In genomic region chr16:21242756-21243155, GRCh38 we compare ENCODE assay signal across 30 cellular contexts. TPM values are rescaled to one million over a fixed set of nuclear protein-coding genes. Genes with fewer than 3 reads are reported as not detected.
"Had no signal": no experiment of that assay in that cellular context is flagged by ENCODE, and none has a peak within 500 bp of the region (broad histone marks: within the 10 kb centered on the region; RNA-seq: fewer than 3 reads in every experiment).

No MANE protein-coding gene starts in this region.

- H3K9me3 ChIP-seq: stomach, suprapubic skin, testis, thoracic aorta, tibial artery, tibial nerve, transverse colon, upper lobe of left lung, upper lobe of right lung, uterus, vagina had no signal

- H3K4me1 Mint-ChIP-seq: stimulated activated effector memory CD8-positive, alpha-beta T cell treated with anti-CD3 and anti-CD28 coated beads, Interleukin-12 subunit alpha, Interleukin-12 subunit beta, amount 100 ng/mL, for 72 hours; stimulated activated memory B cell treated with anti-CD40 and anti-IgM and Interleukin-4, amounts not matched to agents 10 μg/mL and 1 μg/mL and 100 μg/mL, for 72 hours; stimulated activated naive B cell treated with anti-CD40 and anti-IgM and Interleukin-4, amounts not matched to agents 10 μg/mL and 1 μg/mL and 100 μg/mL, for 72 hours; stimulated activated naive CD8-positive, alpha-beta T cell treated with anti-CD3 and anti-CD28 coated beads, Interleukin-15, amount 100 ng/mL, for 72 hours had no signal

- H3K27me3 ChIP-seq: suprapubic skin, testis, tibial nerve, upper lobe of left lung, upper lobe of right lung, uterus, vagina had no signal

- H3K36me3 ChIP-seq: stomach, suprapubic skin, thoracic aorta, tibial artery, tibial nerve, transverse colon, upper lobe of left lung, upper lobe of right lung, uterus, vagina had no signal

- H3K4me1 ChIP-seq: stomach, suprapubic skin, upper lobe of right lung, uterus, vagina had no signal

- H3K9me3 Mint-ChIP-seq: stimulated activated effector memory CD8-positive, alpha-beta T cell treated with anti-CD3 and anti-CD28 coated beads, Interleukin-12 subunit alpha, Interleukin-12 subunit beta, amount 100 ng/mL, for 72 hours; stimulated activated memory B cell treated with anti-CD40 and anti-IgM and Interleukin-4, amounts not matched to agents 10 μg/mL and 1 μg/mL and 100 μg/mL, for 72 hours; stimulated activated naive B cell treated with anti-CD40 and anti-IgM and Interleukin-4, amounts not matched to agents 10 μg/mL and 1 μg/mL and 100 μg/mL, for 72 hours; stimulated activated naive CD8-positive, alpha-beta T cell treated with anti-CD3 and anti-CD28 coated beads, Interleukin-15, amount 100 ng/mL, for 72 hours; stimulated activated naive CD8-positive, alpha-beta T cell treated with anti-CD3 and anti-CD28 coated beads, Interleukin-15, Interleukin-2, amounts not matched to agents 100 ng/mL and 50 ng/mL, for 24 hours; type B pancreatic cell had no signal

- H3K27me3 Mint-ChIP-seq: stimulated activated memory B cell treated with anti-CD40 and anti-IgM and Interleukin-4, amounts not matched to agents 10 μg/mL and 1 μg/mL and 100 μg/mL, for 72 hours; type B pancreatic cell had no signal

- ATAC-seq: stimulated activated effector memory CD8-positive, alpha-beta T cell treated with anti-CD3 and anti-CD28 coated beads, Interleukin-12 subunit alpha, Interleukin-12 subunit beta, amount 100 ng/mL, for 72 hours; stimulated activated memory B cell treated with anti-CD40 and anti-IgM and Interleukin-4, amounts not matched to agents 10 μg/mL and 1 μg/mL and 100 μg/mL, for 72 hours; stimulated activated naive B cell treated with anti-CD40 and anti-IgM and Interleukin-4, amounts not matched to agents 10 μg/mL and 1 μg/mL and 100 μg/mL, for 72 hours; stimulated activated naive CD8-positive, alpha-beta T cell treated with anti-CD3 and anti-CD28 coated beads, Interleukin-15, amount 100 ng/mL, for 72 hours; stimulated activated naive CD8-positive, alpha-beta T cell treated with anti-CD3 and anti-CD28 coated beads, Interleukin-15, Interleukin-2, amounts not matched to agents 100 U/mL and 50 U/mL, for 24 hours; upper lobe of right lung had no signal

- H3K27ac ChIP-seq: stomach, suprapubic skin, testis, thoracic aorta, tibial artery, tibial nerve, transverse colon, upper lobe of left lung, upper lobe of right lung, uterus, vagina had no signal

- H3K4me3 Mint-ChIP-seq: stimulated activated effector memory CD8-positive, alpha-beta T cell treated with anti-CD3 and anti-CD28 coated beads, Interleukin-12 subunit alpha, Interleukin-12 subunit beta, amount 100 ng/mL, for 72 hours; stimulated activated memory B cell treated with anti-CD40 and anti-IgM and Interleukin-4, amounts not matched to agents 10 μg/mL and 1 μg/mL and 100 μg/mL, for 72 hours; stimulated activated naive B cell treated with anti-CD40 and anti-IgM and Interleukin-4, amounts not matched to agents 10 μg/mL and 1 μg/mL and 100 μg/mL, for 72 hours; stimulated activated naive CD8-positive, alpha-beta T cell treated with anti-CD3 and anti-CD28 coated beads, Interleukin-15, amount 100 ng/mL, for 72 hours; stimulated activated naive CD8-positive, alpha-beta T cell treated with anti-CD3 and anti-CD28 coated beads, Interleukin-15, Interleukin-2, amounts not matched to agents 100 ng/mL and 50 ng/mL, for 24 hours; type B pancreatic cell had no signal

- H3K4me3 ChIP-seq: stomach, suprapubic skin, testis, thoracic aorta, tibial artery, tibial nerve, transverse colon, upper lobe of left lung, upper lobe of right lung, uterus, vagina had no signal

- DNase-seq: stimulated activated CD4-positive, alpha-beta T cell treated with anti-CD3 and anti-CD28 coated beads, Interleukin-2, amount 100 ng/mL, for 24 hours; stimulated activated CD4-positive, alpha-beta T cell treated with anti-CD3 and anti-CD28 coated beads, Interleukin-2, amount 100 ng/mL, for 48 hours; stimulated activated CD4-positive, alpha-beta T cell treated with anti-CD3 and anti-CD28 coated beads, Interleukin-4, amount 100 ng/mL, for 1 hour; stimulated activated CD4-positive, alpha-beta T cell treated with anti-CD3 and anti-CD28 coated beads, Interleukin-4, amount 100 ng/mL, for 24 hours; stimulated activated CD4-positive, alpha-beta T cell treated with anti-CD3 and anti-CD28 coated beads, Interleukin-4, amount 100 ng/mL, for 4 hours; stimulated activated CD8-positive, alpha-beta memory T cell treated with anti-CD3 and anti-CD28 coated beads, Interleukin-4, amount 100 ng/mL, for 48 hours; stimulated activated naive B cell treated with anti-CD40 and anti-IgM and Interleukin-4, amounts not matched to agents 10 μg/mL and 1 μg/mL and 100 μg/mL, for 72 hours; stimulated activated naive CD4-positive, alpha-beta T cell; stimulated activated naive CD4-positive, alpha-beta T cell treated with Interleukin-2 at 50 U/mL for 16 hours; stimulated activated naive CD8-positive, alpha-beta T cell treated with anti-CD3 and anti-CD28 coated beads, Interleukin-15, amount 100 ng/mL, for 72 hours; stimulated activated naive CD8-positive, alpha-beta T cell treated with anti-CD3 and anti-CD28 coated beads, Interleukin-15, Interleukin-2, amounts not matched to agents 100 U/mL and 50 U/mL, for 24 hours; stomach; substantia nigra; testis; tibial artery; transverse colon; upper lobe of left lung; upper lobe of right lung; uterus had no signal

- H3K27ac Mint-ChIP-seq: stimulated activated effector memory CD8-positive, alpha-beta T cell treated with anti-CD3 and anti-CD28 coated beads, Interleukin-12 subunit alpha, Interleukin-12 subunit beta, amount 100 ng/mL, for 72 hours; stimulated activated memory B cell treated with anti-CD40 and anti-IgM and Interleukin-4, amounts not matched to agents 10 μg/mL and 1 μg/mL and 100 μg/mL, for 72 hours; stimulated activated naive B cell treated with anti-CD40 and anti-IgM and Interleukin-4, amounts not matched to agents 10 μg/mL and 1 μg/mL and 100 μg/mL, for 72 hours; stimulated activated naive CD8-positive, alpha-beta T cell treated with anti-CD3 and anti-CD28 coated beads, Interleukin-15, amount 100 ng/mL, for 72 hours; stimulated activated naive CD8-positive, alpha-beta T cell treated with anti-CD3 and anti-CD28 coated beads, Interleukin-15, Interleukin-2, amounts not matched to agents 100 ng/mL and 50 ng/mL, for 24 hours; type B pancreatic cell had no signal

- H3K36me3 Mint-ChIP-seq: stimulated activated effector memory CD8-positive, alpha-beta T cell treated with anti-CD3 and anti-CD28 coated beads, Interleukin-12 subunit alpha, Interleukin-12 subunit beta, amount 100 ng/mL, for 72 hours; stimulated activated memory B cell treated with anti-CD40 and anti-IgM and Interleukin-4, amounts not matched to agents 10 μg/mL and 1 μg/mL and 100 μg/mL, for 72 hours; stimulated activated naive B cell treated with anti-CD40 and anti-IgM and Interleukin-4, amounts not matched to agents 10 μg/mL and 1 μg/mL and 100 μg/mL, for 72 hours; type B pancreatic cell had no signal

RNA-seq across cellular contexts. Expression of gene ANKS4B, which starts 9.3 kb away (rescaled TPM):
- total RNA-seq: subcutaneous adipose tissue, suprapubic skin, temporal lobe, thoracic aorta, upper lobe of right lung, ureter, uterus, vagina had no signal

RNA-seq across cellular contexts. Expression of gene ZP2, which starts 31.4 kb away (rescaled TPM):
- total RNA-seq: subcutaneous adipose tissue, suprapubic skin, temporal lobe, thoracic aorta, tibial nerve, upper lobe of left lung, ureter, vagina had no signal

RNA-seq across cellular contexts. Expression of gene CRYM, which starts 35.3 kb away (rescaled TPM):
- total RNA-seq: thoracic aorta, tibial nerve had no signal
